Comparison of ENCODE assay signal across 21 cellular contexts in the genomic region with DNA sequence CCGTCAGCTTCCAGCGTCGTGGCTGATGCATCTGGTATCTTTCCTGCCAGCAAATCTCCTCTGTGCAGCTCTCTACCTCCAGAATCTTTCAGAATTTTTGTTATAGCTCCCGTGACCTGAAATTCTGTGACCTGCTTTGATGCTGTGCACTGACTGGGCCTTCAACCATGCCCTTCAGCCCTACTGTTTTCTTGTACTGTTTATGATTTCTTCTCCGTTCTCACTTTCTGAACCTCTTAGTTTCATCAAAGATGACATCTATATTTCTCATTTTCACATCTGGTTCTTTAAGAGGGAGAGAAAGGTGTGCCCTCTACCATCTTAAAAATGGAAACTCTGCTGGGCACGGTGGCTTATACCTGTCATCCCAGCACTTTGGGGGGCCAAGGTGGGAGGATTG.
"Had no signal": no experiment of that assay in that cellular context is flagged by ENCODE, and none has a peak within 500 bp of the region (broad histone marks: within the 10 kb centered on the region; RNA-seq: fewer than 3 reads in every experiment).

No MANE protein-coding gene starts in this region.

- H3K4me3 Mint-ChIP-seq: activated CD4-positive, alpha-beta memory T cell treated with anti-CD3 and anti-CD28 coated beads, Interleukin-2, amount 10 ng/mL, durations not matched to agents 7 days and 5 days; activated CD4-positive, alpha-beta T cell treated with anti-CD3 and anti-CD28 coated beads for 36 hours; activated naive CD4-positive, alpha-beta T cell treated with anti-CD3 and anti-CD28 coated beads for 36 hours; activated naive CD8-positive, alpha-beta T cell; activated T-helper 17 cell treated with anti-CD3 and anti-CD28 coated beads, Interleukin-2, amount 50 U/mL, for 72 hours; central memory CD8-positive, alpha-beta T cell had no signal

- H3K27ac Mint-ChIP-seq: activated CD4-positive, alpha-beta memory T cell treated with anti-CD3 and anti-CD28 coated beads, Interleukin-2, amount 10 ng/mL, durations not matched to agents 7 days and 5 days; activated CD4-positive, alpha-beta T cell treated with anti-CD3 and anti-CD28 coated beads for 36 hours; activated naive CD4-positive, alpha-beta T cell treated with anti-CD3 and anti-CD28 coated beads for 36 hours; activated naive CD8-positive, alpha-beta T cell; activated T-helper 17 cell treated with anti-CD3 and anti-CD28 coated beads, Interleukin-2, amount 50 U/mL, for 72 hours had no signal

- H3K27ac ChIP-seq: VCaP had no signal

- ATAC-seq: activated CD4-positive, alpha-beta T cell treated with anti-CD3 and anti-CD28 coated beads for 36 hours; activated T-helper 17 cell treated with anti-CD3 and anti-CD28 coated beads, Interleukin-2, amount 50 U/mL, for 72 hours had no signal

- DNase-seq: activated CD4-positive, alpha-beta memory T cell treated with anti-CD3 and anti-CD28 coated beads, Interleukin-2, amount 10 ng/mL, durations not matched to agents 7 days and 5 days; activated CD4-positive, alpha-beta T cell treated with anti-CD3 and anti-CD28 coated beads for 36 hours; activated CD4-positive, alpha-beta T cell treated with anti-CD3 and anti-CD28 coated beads, Interleukin-2, amount 50 U/mL, for 1 hour; activated gamma-delta T cell; activated naive CD4-positive, alpha-beta T cell treated with anti-CD3 and anti-CD28 coated beads for 36 hours; activated T-cell treated with anti-CD3 and anti-CD28 coated beads for 4 hours; activated T-cell treated with anti-CD3 and anti-CD28 coated beads, Interleukin-2, amount 50 U/mL, for 48 hours; amygdala; NCI-H1105; NCI-H1436; NCI-H187; NCI-H2081; NCI-H446; NCI-H524; SIG-M5; T-helper 1 cell had no signal

- H3K36me3 Mint-ChIP-seq: brain had no signal

- H3K9me3 Mint-ChIP-seq: activated CD4-positive, alpha-beta memory T cell treated with anti-CD3 and anti-CD28 coated beads, Interleukin-2, amount 10 ng/mL, durations not matched to agents 7 days and 5 days; activated naive CD4-positive, alpha-beta T cell treated with anti-CD3 and anti-CD28 coated beads for 36 hours; activated T-helper 17 cell treated with anti-CD3 and anti-CD28 coated beads, Interleukin-2, amount 50 U/mL, for 72 hours; brain; central memory CD8-positive, alpha-beta T cell had no signal

- H3K27me3 Mint-ChIP-seq: activated CD4-positive, alpha-beta memory T cell treated with anti-CD3 and anti-CD28 coated beads, Interleukin-2, amount 10 ng/mL, durations not matched to agents 7 days and 5 days; activated CD4-positive, alpha-beta T cell treated with anti-CD3 and anti-CD28 coated beads for 36 hours; activated naive CD8-positive, alpha-beta T cell; activated T-helper 17 cell treated with anti-CD3 and anti-CD28 coated beads, Interleukin-2, amount 50 U/mL, for 72 hours; brain; central memory CD8-positive, alpha-beta T cell had no signal
